1 cellular context compared by ENCODE assay signal in the genomic region with DNA sequence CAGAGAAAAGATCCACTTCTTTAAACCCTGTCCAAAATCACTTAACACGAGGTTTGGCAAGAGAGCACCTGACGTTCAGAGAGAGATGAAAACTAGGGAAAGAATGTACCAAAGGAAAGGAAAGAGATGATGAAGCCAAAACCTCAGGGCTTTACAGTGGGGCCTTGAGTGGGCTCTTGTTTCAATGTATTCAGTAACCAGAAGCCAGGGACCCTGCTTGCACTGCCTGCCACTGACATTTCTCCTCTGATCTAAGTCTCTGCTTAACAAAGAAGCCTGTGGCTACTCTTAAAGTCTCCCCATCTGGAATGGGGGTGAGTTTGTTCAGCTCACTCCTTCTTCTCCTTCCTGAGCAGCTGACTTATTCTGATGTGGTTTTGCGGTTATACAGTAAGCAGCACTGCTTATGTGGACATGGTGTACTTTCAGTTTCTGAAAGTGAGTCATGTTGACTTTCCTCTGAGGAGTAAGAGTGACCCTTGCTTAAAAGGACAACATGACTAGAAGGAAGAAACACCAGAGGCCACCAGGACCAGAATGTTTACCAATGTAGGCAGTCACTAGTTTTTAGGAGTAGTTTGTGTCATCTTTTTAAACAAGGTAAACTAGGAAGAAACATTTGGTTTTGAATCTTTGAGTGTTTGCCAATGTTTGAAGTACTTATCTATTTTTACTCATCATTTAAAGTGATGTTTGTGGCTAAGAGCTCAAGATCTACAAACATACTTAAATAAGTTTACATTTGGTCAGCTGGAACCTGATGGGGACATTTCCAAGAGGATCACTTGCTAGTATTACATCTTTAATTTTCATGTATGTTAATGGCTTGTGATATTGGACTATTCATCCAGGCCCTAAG.
A peak's percentile ranks its signal among the peaks of the same experiment; 100 is the strongest.
TF ChIP-seq lines count a peak whose summit lies in the region.

No MANE protein-coding gene starts in this region.

TF ChIP-seq in K562, 482 proteins besides CTCF, POLR2A, EP300 and RAD21 (continued from another document and continues in another):
- TF ChIP-seq, protein P1, sequence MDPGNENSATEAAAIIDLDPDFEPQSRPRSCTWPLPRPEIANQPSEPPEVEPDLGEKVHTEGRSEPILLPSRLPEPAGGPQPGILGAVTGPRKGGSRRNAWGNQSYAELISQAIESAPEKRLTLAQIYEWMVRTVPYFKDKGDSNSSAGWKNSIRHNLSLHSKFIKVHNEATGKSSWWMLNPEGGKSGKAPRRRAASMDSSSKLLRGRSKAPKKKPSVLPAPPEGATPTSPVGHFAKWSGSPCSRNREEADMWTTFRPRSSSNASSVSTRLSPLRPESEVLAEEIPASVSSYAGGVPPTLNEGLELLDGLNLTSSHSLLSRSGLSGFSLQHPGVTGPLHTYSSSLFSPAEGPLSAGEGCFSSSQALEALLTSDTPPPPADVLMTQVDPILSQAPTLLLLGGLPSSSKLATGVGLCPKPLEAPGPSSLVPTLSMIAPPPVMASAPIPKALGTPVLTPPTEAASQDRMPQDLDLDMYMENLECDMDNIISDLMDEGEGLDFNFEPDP (CRISPR knock-in tag; IDR thresholded peaks at IDR 0.05): no peak
- TF ChIP-seq ZNF184 (CRISPR knock-in tag; IDR thresholded peaks at IDR 0.05) (no peak), TEAD1 (CRISPR knock-in tag; IDR thresholded peaks at IDR 0.05) (peak in 1 of 2 experiments; percentile 61; a peak in 1 of 4 replicates), ZFP36 (IDR thresholded peaks at IDR 0.05; ENCODE audit: low read depth, low read length, partially characterized antibody) (no peak), KLF16 (IDR thresholded peaks at IDR 0.05) (peak; percentile 73), ILK (tag; IDR thresholded peaks at IDR 0.05; ENCODE audit: borderline replicate concordance, low read depth) (no peak), SAFB (IDR thresholded peaks at IDR 0.05; ENCODE audit: borderline replicate concordance, low read depth, low read length) (no peak), BCOR (IDR thresholded peaks at IDR 0.05) (no peak), TCFL5 (CRISPR knock-in tag; conservative IDR thresholded peaks at IDR 0.05) (no peak), GTF2E2 (tag; IDR thresholded peaks at IDR 0.05) (no peak), SNIP1 (IDR thresholded peaks at IDR 0.05; ENCODE audit: low read depth) (no peak), RCOR1 (IDR thresholded peaks at IDR 0.05; ENCODE audit: borderline replicate concordance in 1 of 2, low read depth in 2 of 2, low read length in 2 of 2) (peak; percentile 57 to 88; a peak in 3 of 4 replicates), MTA3 (IDR thresholded peaks at IDR 0.05; ENCODE audit: borderline replicate concordance) (no peak), ZFP1 (CRISPR knock-in tag; IDR thresholded peaks at IDR 0.05) (no peak)
- TF ChIP-seq, protein P2, sequence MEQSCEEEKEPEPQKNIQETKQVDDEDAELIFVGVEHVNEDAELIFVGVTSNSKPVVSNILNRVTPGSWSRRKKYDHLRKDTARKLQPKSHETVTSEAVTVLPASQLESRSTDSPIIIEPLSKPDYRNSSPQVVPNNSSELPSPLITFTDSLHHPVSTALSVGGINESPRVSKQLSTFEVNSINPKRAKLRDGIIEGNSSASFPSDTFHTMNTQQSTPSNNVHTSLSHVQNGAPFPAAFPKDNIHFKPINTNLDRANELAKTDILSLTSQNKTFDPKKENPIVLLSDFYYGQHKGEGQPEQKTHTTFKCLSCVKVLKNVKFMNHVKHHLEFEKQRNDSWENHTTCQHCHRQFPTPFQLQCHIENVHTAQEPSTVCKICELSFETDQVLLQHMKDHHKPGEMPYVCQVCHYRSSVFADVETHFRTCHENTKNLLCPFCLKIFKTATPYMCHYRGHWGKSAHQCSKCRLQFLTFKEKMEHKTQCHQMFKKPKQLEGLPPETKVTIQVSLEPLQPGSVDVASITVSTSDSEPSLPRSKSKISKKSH (CRISPR knock-in tag; IDR thresholded peaks at IDR 0.05): no peak
- TF ChIP-seq, protein P3, sequence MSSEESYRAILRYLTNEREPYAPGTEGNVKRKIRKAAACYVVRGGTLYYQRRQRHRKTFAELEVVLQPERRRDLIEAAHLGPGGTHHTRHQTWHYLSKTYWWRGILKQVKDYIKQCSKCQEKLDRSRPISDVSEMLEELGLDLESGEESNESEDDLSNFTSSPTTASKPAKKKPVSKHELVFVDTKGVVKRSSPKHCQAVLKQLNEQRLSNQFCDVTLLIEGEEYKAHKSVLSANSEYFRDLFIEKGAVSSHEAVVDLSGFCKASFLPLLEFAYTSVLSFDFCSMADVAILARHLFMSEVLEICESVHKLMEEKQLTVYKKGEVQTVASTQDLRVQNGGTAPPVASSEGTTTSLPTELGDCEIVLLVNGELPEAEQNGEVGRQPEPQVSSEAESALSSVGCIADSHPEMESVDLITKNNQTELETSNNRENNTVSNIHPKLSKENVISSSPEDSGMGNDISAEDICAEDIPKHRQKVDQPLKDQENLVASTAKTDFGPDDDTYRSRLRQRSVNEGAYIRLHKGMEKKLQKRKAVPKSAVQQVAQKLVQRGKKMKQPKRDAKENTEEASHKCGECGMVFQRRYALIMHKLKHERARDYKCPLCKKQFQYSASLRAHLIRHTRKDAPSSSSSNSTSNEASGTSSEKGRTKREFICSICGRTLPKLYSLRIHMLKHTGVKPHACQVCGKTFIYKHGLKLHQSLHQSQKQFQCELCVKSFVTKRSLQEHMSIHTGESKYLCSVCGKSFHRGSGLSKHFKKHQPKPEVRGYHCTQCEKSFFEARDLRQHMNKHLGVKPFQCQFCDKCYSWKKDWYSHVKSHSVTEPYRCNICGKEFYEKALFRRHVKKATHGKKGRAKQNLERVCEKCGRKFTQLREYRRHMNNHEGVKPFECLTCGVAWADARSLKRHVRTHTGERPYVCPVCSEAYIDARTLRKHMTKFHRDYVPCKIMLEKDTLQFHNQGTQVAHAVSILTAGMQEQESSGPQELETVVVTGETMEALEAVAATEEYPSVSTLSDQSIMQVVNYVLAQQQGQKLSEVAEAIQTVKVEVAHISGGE (CRISPR knock-in tag; IDR thresholded peaks at IDR 0.05): peak in 1 of 3 experiments; percentile 58; a peak in 1 of 6 replicates
- TF ChIP-seq, protein P4, sequence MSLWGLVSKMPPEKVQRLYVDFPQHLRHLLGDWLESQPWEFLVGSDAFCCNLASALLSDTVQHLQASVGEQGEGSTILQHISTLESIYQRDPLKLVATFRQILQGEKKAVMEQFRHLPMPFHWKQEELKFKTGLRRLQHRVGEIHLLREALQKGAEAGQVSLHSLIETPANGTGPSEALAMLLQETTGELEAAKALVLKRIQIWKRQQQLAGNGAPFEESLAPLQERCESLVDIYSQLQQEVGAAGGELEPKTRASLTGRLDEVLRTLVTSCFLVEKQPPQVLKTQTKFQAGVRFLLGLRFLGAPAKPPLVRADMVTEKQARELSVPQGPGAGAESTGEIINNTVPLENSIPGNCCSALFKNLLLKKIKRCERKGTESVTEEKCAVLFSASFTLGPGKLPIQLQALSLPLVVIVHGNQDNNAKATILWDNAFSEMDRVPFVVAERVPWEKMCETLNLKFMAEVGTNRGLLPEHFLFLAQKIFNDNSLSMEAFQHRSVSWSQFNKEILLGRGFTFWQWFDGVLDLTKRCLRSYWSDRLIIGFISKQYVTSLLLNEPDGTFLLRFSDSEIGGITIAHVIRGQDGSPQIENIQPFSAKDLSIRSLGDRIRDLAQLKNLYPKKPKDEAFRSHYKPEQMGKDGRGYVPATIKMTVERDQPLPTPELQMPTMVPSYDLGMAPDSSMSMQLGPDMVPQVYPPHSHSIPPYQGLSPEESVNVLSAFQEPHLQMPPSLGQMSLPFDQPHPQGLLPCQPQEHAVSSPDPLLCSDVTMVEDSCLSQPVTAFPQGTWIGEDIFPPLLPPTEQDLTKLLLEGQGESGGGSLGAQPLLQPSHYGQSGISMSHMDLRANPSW (CRISPR knock-in tag; IDR thresholded peaks at IDR 0.05): no peak
- TF ChIP-seq, protein P5, sequence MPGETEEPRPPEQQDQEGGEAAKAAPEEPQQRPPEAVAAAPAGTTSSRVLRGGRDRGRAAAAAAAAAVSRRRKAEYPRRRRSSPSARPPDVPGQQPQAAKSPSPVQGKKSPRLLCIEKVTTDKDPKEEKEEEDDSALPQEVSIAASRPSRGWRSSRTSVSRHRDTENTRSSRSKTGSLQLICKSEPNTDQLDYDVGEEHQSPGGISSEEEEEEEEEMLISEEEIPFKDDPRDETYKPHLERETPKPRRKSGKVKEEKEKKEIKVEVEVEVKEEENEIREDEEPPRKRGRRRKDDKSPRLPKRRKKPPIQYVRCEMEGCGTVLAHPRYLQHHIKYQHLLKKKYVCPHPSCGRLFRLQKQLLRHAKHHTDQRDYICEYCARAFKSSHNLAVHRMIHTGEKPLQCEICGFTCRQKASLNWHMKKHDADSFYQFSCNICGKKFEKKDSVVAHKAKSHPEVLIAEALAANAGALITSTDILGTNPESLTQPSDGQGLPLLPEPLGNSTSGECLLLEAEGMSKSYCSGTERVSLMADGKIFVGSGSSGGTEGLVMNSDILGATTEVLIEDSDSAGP (CRISPR knock-in tag; IDR thresholded peaks at IDR 0.05): no peak
- TF ChIP-seq, protein P6, sequence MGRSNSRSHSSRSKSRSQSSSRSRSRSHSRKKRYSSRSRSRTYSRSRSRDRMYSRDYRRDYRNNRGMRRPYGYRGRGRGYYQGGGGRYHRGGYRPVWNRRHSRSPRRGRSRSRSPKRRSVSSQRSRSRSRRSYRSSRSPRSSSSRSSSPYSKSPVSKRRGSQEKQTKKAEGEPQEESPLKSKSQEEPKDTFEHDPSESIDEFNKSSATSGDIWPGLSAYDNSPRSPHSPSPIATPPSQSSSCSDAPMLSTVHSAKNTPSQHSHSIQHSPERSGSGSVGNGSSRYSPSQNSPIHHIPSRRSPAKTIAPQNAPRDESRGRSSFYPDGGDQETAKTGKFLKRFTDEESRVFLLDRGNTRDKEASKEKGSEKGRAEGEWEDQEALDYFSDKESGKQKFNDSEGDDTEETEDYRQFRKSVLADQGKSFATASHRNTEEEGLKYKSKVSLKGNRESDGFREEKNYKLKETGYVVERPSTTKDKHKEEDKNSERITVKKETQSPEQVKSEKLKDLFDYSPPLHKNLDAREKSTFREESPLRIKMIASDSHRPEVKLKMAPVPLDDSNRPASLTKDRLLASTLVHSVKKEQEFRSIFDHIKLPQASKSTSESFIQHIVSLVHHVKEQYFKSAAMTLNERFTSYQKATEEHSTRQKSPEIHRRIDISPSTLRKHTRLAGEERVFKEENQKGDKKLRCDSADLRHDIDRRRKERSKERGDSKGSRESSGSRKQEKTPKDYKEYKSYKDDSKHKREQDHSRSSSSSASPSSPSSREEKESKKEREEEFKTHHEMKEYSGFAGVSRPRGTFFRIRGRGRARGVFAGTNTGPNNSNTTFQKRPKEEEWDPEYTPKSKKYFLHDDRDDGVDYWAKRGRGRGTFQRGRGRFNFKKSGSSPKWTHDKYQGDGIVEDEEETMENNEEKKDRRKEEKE (IDR thresholded peaks at IDR 0.05; ENCODE audit: borderline replicate concordance in 1 of 2, control insufficient read depth in 1 of 2, low read depth in 2 of 2, low read length in 1 of 2): no peak
- TF ChIP-seq, protein P7, sequence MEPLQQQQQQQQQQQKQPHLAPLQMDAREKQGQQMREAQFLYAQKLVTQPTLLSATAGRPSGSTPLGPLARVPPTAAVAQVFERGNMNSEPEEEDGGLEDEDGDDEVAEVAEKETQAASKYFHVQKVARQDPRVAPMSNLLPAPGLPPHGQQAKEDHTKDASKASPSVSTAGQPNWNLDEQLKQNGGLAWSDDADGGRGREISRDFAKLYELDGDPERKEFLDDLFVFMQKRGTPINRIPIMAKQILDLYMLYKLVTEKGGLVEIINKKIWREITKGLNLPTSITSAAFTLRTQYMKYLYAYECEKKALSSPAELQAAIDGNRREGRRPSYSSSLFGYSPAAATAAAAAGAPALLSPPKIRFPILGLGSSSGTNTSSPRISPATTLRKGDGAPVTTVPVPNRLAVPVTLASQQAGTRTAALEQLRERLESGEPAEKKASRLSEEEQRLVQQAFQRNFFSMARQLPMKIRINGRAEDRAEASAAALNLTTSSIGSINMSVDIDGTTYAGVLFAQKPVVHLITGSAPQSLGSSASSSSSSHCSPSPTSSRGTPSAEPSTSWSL (CRISPR knock-in tag; IDR thresholded peaks at IDR 0.05; ENCODE audit: borderline replicate concordance): no peak
- TF ChIP-seq, protein P8, sequence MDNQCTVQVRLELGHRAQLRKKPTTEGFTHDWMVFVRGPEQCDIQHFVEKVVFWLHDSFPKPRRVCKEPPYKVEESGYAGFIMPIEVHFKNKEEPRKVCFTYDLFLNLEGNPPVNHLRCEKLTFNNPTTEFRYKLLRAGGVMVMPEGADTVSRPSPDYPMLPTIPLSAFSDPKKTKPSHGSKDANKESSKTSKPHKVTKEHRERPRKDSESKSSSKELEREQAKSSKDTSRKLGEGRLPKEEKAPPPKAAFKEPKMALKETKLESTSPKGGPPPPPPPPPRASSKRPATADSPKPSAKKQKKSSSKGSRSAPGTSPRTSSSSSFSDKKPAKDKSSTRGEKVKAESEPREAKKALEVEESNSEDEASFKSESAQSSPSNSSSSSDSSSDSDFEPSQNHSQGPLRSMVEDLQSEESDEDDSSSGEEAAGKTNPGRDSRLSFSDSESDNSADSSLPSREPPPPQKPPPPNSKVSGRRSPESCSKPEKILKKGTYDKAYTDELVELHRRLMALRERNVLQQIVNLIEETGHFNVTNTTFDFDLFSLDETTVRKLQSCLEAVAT (IDR thresholded peaks at IDR 0.05): peak in 1 of 2 experiments; percentile 98; a peak in 2 of 4 replicates
- TF ChIP-seq, protein P9, sequence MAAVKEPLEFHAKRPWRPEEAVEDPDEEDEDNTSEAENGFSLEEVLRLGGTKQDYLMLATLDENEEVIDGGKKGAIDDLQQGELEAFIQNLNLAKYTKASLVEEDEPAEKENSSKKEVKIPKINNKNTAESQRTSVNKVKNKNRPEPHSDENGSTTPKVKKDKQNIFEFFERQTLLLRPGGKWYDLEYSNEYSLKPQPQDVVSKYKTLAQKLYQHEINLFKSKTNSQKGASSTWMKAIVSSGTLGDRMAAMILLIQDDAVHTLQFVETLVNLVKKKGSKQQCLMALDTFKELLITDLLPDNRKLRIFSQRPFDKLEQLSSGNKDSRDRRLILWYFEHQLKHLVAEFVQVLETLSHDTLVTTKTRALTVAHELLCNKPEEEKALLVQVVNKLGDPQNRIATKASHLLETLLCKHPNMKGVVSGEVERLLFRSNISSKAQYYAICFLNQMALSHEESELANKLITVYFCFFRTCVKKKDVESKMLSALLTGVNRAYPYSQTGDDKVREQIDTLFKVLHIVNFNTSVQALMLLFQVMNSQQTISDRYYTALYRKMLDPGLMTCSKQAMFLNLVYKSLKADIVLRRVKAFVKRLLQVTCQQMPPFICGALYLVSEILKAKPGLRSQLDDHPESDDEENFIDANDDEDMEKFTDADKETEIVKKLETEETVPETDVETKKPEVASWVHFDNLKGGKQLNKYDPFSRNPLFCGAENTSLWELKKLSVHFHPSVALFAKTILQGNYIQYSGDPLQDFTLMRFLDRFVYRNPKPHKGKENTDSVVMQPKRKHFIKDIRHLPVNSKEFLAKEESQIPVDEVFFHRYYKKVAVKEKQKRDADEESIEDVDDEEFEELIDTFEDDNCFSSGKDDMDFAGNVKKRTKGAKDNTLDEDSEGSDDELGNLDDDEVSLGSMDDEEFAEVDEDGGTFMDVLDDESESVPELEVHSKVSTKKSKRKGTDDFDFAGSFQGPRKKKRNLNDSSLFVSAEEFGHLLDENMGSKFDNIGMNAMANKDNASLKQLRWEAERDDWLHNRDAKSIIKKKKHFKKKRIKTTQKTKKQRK (IDR thresholded peaks at IDR 0.05; ENCODE audit: borderline replicate concordance, low read depth, low read length): no peak
- TF ChIP-seq, protein P10, sequence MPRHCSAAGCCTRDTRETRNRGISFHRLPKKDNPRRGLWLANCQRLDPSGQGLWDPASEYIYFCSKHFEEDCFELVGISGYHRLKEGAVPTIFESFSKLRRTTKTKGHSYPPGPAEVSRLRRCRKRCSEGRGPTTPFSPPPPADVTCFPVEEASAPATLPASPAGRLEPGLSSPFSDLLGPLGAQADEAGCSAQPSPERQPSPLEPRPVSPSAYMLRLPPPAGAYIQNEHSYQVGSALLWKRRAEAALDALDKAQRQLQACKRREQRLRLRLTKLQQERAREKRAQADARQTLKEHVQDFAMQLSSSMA (CRISPR knock-in tag; IDR thresholded peaks at IDR 0.05): no peak
